Comparison of ENCODE assay signal across 8 cellular contexts in the genomic region with DNA sequence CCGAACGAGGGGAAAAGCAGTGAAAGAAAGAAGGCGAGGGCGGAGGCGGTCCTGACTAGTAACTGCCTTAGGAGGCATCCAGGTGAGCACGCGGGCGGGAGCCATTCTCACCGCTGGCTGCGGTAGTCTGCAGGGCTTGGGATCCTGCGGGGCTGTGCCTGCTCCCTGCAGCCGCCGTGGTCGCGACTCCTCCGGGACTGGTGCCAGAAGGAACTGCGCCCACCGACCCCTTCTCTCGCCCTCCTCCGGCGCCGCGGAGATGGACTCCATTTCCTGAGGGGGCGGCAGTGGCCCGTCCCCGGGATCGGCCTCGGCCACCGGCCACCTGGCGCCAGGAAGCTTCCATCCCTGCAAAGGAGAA.
DNase-seq lines count a peak whose midpoint lies in the region; ATAC-seq and TF ChIP-seq lines count a peak whose summit lies in the region.

No MANE protein-coding gene starts in this region.

- TF ChIP-seq CTCF in C4-2B (conservative IDR thresholded peaks at IDR 0.05) (no peak), brain microvascular endothelial cell (IDR thresholded peaks at IDR 0.05; ENCODE audit: low read depth, low read length, missing control alignments) (no peak)

- peak; percentile 5 for DNase-seq in T-helper 22 cell (ENCODE audit: low read depth)
- no peak for DNase-seq in brain microvascular endothelial cell
- peak; percentile 73 for DNase-seq in islet precursor cell
- DNase-seq in stimulated activated CD4-positive, alpha-beta T cell treated with anti-CD3 and anti-CD28 coated beads, Interleukin-1b, Interleukin-23, amount 100 ng/mL, for 24 hours (ENCODE audit: low read depth in 4 of 4, low spot score in 1 of 4), result peak; percentile 6 to 28 (median 11)
- DNase-seq in OCI-M2 (lab: John Stamatoyannopoulos, UW; ENCODE audit: unreplicated experiment), result no peak

- peak overlapping the region; percentile 90 for H3K4me3 ChIP-seq in brain microvascular endothelial cell (ENCODE audit: low read depth, low read length)

- in situ Hi-C loops in brain microvascular endothelial cell (cut with HindIII; ENCODE audit: low pct_ligation_motif_present, low sequenced_read_pairs), result no loop called here

- H3K27me3 ChIP-seq in brain microvascular endothelial cell (replicated peaks), result no peaks in the 10 kb centered on the region

- ATAC-seq in GM19395 (IDR thresholded peaks at IDR 0.05; ENCODE audit: unreplicated experiment), result peak; percentile 31
- peak; percentile 28 for ATAC-seq in HG03439 (IDR thresholded peaks at IDR 0.05; ENCODE audit: unreplicated experiment)

- H3K27ac ChIP-seq in C4-2B (peak overlapping the region; percentile 92), brain microvascular endothelial cell (peak overlapping the region; percentile 75)

- peaks cover 11% of the 10 kb centered on the region for H3K36me3 ChIP-seq in brain microvascular endothelial cell (replicated peaks)

Comparison
In these comparisons a context has a peak if more than half of its experiments do, and no peak if none do; other contexts are left out.
1. DNase-seq: peak in T-helper 22 cell (single experiment), islet precursor cell (single experiment) and stimulated activated CD4-positive, alpha-beta T cell treated with anti-CD3 and anti-CD28 coated beads, Interleukin-1b, Interleukin-23, amount 100 ng/mL, for 24 hours (4 of 4); none in brain microvascular endothelial cell (single experiment) and OCI-M2 (single experiment).